1 cellular context compared by ENCODE assay signal in genomic region chr12:49365542-49365941, GRCh38.
TF ChIP-seq lines count a peak whose summit lies in the region.

No MANE protein-coding gene starts in this region.

TF ChIP-seq in IMR-90, 13 proteins besides CTCF, POLR2A, EP300 and RAD21 (continued from another document):
- no peak for TF ChIP-seq ELK1 (IDR thresholded peaks at IDR 0.05; ENCODE audit: borderline replicate concordance, low read depth, low read length)
- peak; percentile 59; the same call in 1 of the 2 replicates for TF ChIP-seq CEBPB (IDR thresholded peaks at IDR 0.05; ENCODE audit: low read depth, low read length)
- no peak for TF ChIP-seq MAZ (IDR thresholded peaks at IDR 0.05; ENCODE audit: borderline replicate concordance, low read depth, low read length)
- no peak for TF ChIP-seq BHLHE40 (IDR thresholded peaks at IDR 0.05; ENCODE audit: low read depth, low read length)
TF ChIP-seq in IMR-90: peak in this region for 1.
